Comparison of ENCODE assay signal across 8 cellular contexts in the genomic region with DNA sequence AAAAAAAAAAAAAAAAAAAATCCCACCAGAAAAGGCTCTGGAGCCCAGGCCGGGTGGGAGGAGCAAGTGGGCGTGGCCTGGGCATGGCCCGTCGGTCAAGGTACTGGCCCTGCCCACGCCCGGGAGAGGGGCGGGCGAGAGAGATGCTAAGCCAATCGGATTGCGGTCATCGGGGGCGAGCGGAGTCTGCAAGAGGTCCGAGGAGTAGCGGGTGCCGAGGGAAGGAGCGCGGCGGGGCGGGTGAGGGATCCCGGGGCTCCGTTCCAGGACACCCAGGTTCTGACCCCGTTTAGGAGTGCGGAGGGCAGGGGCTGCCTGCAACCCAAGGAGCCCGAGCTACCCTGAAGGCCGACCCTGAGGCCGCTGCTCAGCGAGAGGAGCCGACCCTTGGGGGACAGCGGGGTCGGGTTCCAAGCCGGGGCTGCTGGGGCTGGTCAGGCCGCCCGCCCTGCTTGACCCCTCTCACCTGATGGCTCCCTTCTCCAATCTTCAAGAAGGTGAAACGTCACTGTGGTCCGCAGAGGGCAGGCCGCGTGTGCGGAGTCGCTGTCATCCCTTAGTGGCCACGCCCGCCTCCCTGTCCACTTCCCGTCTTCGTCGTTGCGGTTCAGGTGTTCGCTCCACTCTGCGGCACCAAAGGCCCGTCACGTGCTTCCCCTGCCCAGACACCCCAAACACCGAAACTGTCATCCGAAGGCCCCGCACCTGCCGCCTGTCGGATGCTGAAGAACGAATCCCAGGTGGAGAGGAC. TPM values are rescaled to one million over a fixed set of nuclear protein-coding genes. Genes with fewer than 3 reads are reported as not detected.
DNase-seq lines count a peak whose midpoint lies in the region; ATAC-seq, FAIRE-seq and TF ChIP-seq lines count a peak whose summit lies in the region.

No MANE protein-coding gene starts in this region.

- H3K9me3 ChIP-seq in SU-DHL-6 (ENCODE audit: insufficient read depth, low read length) (no peaks in the 10 kb centered on the region), right atrium auricular region (no peaks in the 10 kb centered on the region), upper lobe of right lung (no peaks in the 10 kb centered on the region)

- TF ChIP-seq CTCF in D721Med (IDR thresholded peaks at IDR 0.05; ENCODE audit: insufficient read depth, missing control alignments) (no peak), SU-DHL-6 (IDR thresholded peaks at IDR 0.05; ENCODE audit: insufficient read depth, low read length, poor library complexity, severe bottlenecking) (no peak), right atrium auricular region (IDR thresholded peaks at IDR 0.05) (no peak), upper lobe of right lung (IDR thresholded peaks at IDR 0.05) (no peak)

- H3K27me3 ChIP-seq in SU-DHL-6 (ENCODE audit: low read length): no peaks in the 10 kb centered on the region
- H3K27me3 ChIP-seq in right atrium auricular region: no peaks in the 10 kb centered on the region
- no peaks in the 10 kb centered on the region for H3K27me3 ChIP-seq in upper lobe of right lung

- H2AFZ ChIP-seq in SU-DHL-6 (ENCODE audit: low read depth, low read length, severe bottlenecking): peak overlapping the region; percentile 42

- no peaks in the 10 kb centered on the region for H3F3A ChIP-seq in SU-DHL-6 (ENCODE audit: insufficient read depth)

- H3K4me3 ChIP-seq in SU-DHL-6 (ENCODE audit: insufficient read depth, low read length, poor library complexity, severe bottlenecking) (peak overlapping the region; percentile 39), right atrium auricular region (peak overlapping the region; percentile 49 to 70), upper lobe of right lung (peak overlapping the region; percentile 61)

- DNase-seq in D721Med (ENCODE audit: insufficient read length, low spot score) (peak; percentile 81), amygdala (lab: John Stamatoyannopoulos, UW) (peak in 44 of 56 donors; percentile 18 to 84 (median 47)), right atrium auricular region (ENCODE audit: low spot score) (peak; percentile 76), pulmonary artery endothelial cell (ENCODE audit: low read depth, low spot score) (peak; percentile 22), upper lobe of right lung (peak; percentile 90), GF-D8 (lab: John Stamatoyannopoulos, UW) (no peak)

- H4K20me1 ChIP-seq in SU-DHL-6 (ENCODE audit: low read depth, low read length): no peaks in the 10 kb centered on the region

- H3K36me3 ChIP-seq in SU-DHL-6 (ENCODE audit: low read length) (no peaks in the 10 kb centered on the region), right atrium auricular region (no peaks in the 10 kb centered on the region), upper lobe of right lung (no peaks in the 10 kb centered on the region)

- H3K4me2 ChIP-seq in SU-DHL-6 (ENCODE audit: low read depth, low read length, poor library complexity, severe bottlenecking): peak overlapping the region; percentile 49

- H3K9ac ChIP-seq in SU-DHL-6 (ENCODE audit: low read length): peak overlapping the region; percentile 41

- no peaks in the 10 kb centered on the region for H3K9me2 ChIP-seq in SU-DHL-6 (replicated peaks; ENCODE audit: insufficient read depth, low read length)

- H3K4me1 ChIP-seq in right atrium auricular region: peaks cover 0 to 19% of the 10 kb centered on the region in 2 donors
- H3K4me1 ChIP-seq in upper lobe of right lung: peaks cover 4% of the 10 kb centered on the region

- FAIRE-seq in D721Med (lab: Jason Lieb, UNC): no peak

- ATAC-seq in HG03432 (IDR thresholded peaks at IDR 0.05; ENCODE audit: unreplicated experiment) (peak; percentile 62), upper lobe of right lung (peak; percentile 95)

- no peak overlapping the region for H3K27ac ChIP-seq in SU-DHL-6 (ENCODE audit: low read depth, low read length)
- peak overlapping the region; percentile 22 to 47 for H3K27ac ChIP-seq in right atrium auricular region
- no peak overlapping the region for H3K27ac ChIP-seq in upper lobe of right lung

- H3K79me2 ChIP-seq in SU-DHL-6 (ENCODE audit: insufficient read depth, low read length): no peaks in the 10 kb centered on the region

- intact Hi-C loops in upper lobe of right lung (cut with DNase I): no loop called here

RNA-seq across cellular contexts. Expression of gene TAB1, which starts 11.1 kb away (rescaled TPM):
- 10 to 100 TPM; 13.0 to 13.7 TPM for total RNA-seq in right atrium auricular region
- total RNA-seq in pulmonary artery endothelial cell: 13.1 and 13.6 TPM in 2 replicates
- 31.0 TPM for total RNA-seq in upper lobe of right lung

RNA-seq across cellular contexts. Expression of gene SYNGR1, which starts 38.6 kb away (rescaled TPM):
- 10 to 100 TPM; 29.4 to 29.5 TPM for total RNA-seq in right atrium auricular region
- 2.3 and 3.9 TPM in 2 replicates for total RNA-seq in pulmonary artery endothelial cell
- total RNA-seq in upper lobe of right lung: 14.0 TPM

Comparison
In these comparisons a context has a peak if more than half of its experiments do, and no peak if none do; other contexts are left out.
1. H3K27ac ChIP-seq: peak in right atrium auricular region (2 of 2); none in SU-DHL-6 (single experiment) and upper lobe of right lung (single experiment).
2. Peak in every context shown above with its lines, with median percentiles within 50 percentile points of each other: H3K4me3 ChIP-seq.